ENCODE assay signal across 10 cellular contexts in the genomic region with DNA sequence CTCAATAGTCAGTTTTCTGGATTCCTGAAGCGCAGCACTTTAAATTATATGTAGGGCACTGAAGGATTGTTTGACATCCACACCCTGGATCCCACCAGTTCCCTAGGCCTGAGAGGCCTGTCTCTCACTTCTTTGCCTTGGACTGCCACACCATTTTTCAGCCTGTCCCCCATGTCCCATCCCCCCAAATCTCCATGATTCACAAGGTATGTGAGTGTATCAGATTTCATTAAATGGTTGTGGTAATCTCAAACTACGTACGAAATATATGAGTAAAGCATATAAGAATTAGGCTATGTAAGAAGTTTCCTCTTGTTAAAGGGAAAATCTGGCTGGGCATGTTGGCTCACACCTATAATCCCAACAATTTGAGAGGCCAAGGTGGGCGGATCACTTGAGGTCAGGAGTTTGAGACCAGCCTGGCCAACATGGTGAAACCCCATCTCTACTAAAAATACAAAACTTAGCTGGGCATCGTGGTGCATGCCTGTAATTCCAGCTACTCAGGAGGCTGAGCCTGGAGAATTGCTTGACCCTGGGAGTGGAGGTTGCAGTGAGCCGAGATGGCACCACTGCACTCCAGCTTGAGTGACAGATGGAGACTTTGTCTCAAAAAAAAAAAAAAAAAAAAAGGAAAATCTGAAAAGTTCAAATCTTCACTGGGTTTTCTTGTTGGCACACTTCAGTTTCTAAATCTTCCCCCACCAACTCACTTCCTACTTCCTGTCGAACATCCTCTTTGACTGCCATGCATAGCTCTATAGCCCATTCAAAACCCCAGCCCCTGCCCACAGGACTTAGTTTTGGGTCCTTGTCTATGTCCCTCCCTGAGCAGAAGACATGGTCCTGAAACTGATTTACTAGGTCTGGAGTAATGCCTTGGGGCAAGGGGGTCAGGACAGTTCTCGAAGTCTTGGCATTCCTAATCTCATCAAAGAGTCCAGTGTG. TPM values are rescaled to one million over a fixed set of nuclear protein-coding genes. Genes with fewer than 3 reads are reported as not detected.
DNase-seq lines count a peak whose midpoint lies in the region; ATAC-seq and TF ChIP-seq lines count a peak whose summit lies in the region.
"Had no signal": no experiment of that assay in that cellular context is flagged by ENCODE, and none has a peak within 500 bp of the region (broad histone marks: within the 10 kb centered on the region; RNA-seq: fewer than 3 reads in every experiment).

No MANE protein-coding gene starts in this region.

- no peaks in the 10 kb centered on the region for H3K36me3 Mint-ChIP-seq in HFFc6 (ENCODE audit: low read depth)
- no peaks in the 10 kb centered on the region for H3K36me3 Mint-ChIP-seq in activated CD8-positive, alpha-beta T cell treated with anti-CD3 and anti-CD28 coated beads for 36 hours (ENCODE audit: low read depth)

- H3K27me3 ChIP-seq in trophoblast cell (ENCODE audit: insufficient read depth, low read length) (no peaks in the 10 kb centered on the region), sigmoid colon (no peaks in the 10 kb centered on the region), gastroesophageal sphincter (no peaks in the 10 kb centered on the region)
- H3K27me3 ChIP-seq: cardiac muscle cell, suprapubic skin had no signal

- no peak overlapping the region for H3K18ac ChIP-seq in trophoblast cell (ENCODE audit: low read length)

- no peak overlapping the region for H2BK120ac ChIP-seq in trophoblast cell (ENCODE audit: insufficient read depth, low read length, poor library complexity)

- no peak for TF ChIP-seq EP300 in sigmoid colon (IDR thresholded peaks at IDR 0.05)
- no peak for TF ChIP-seq EP300 in gastroesophageal sphincter (IDR thresholded peaks at IDR 0.05)

- H3K27ac ChIP-seq in trophoblast cell (ENCODE audit: low read depth, low read length) (no peak overlapping the region), sigmoid colon (peak overlapping the region in 1 of 4 donors; percentile 34), gastroesophageal sphincter (no peak overlapping the region)
- H3K27ac ChIP-seq: cardiac muscle cell, suprapubic skin had no signal

- H3K9me3 ChIP-seq in trophoblast cell (ENCODE audit: insufficient read depth, low read depth, low read length) (no peaks in the 10 kb centered on the region), sigmoid colon (no peaks in the 10 kb centered on the region), gastroesophageal sphincter (no peaks in the 10 kb centered on the region)
- H3K9me3 ChIP-seq: suprapubic skin had no signal

- H3K9ac ChIP-seq in trophoblast cell (ENCODE audit: low read length): no peak overlapping the region

- peaks cover 56% of the 10 kb centered on the region for H3K4me1 Mint-ChIP-seq in HFFc6 (ENCODE audit: low read depth)
- H3K4me1 Mint-ChIP-seq in activated CD8-positive, alpha-beta T cell treated with anti-CD3 and anti-CD28 coated beads for 36 hours (ENCODE audit: low read depth): peaks cover 24% of the 10 kb centered on the region

- no peak overlapping the region for H3K14ac ChIP-seq in trophoblast cell (ENCODE audit: low read length)

- intact Hi-C loops in activated CD8-positive, alpha-beta T cell treated with anti-CD3 and anti-CD28 coated beads for 36 hours (cut with micrococcal nuclease): no loop called here
- intact Hi-C loops in sigmoid colon (cut with DNase I): no loop called here

- H4K8ac ChIP-seq in trophoblast cell (ENCODE audit: low read depth, low read length): no peak overlapping the region

- ATAC-seq in activated CD8-positive, alpha-beta T cell treated with anti-CD3 and anti-CD28 coated beads for 36 hours: no peak
- ATAC-seq in gastroesophageal sphincter: no peak

- no peak overlapping the region for H3K23ac ChIP-seq in trophoblast cell (ENCODE audit: low read length)

- no peaks in the 10 kb centered on the region for H3K79me2 ChIP-seq in trophoblast cell (ENCODE audit: control insufficient read depth, insufficient read depth, low read length, poor library complexity)

- peak overlapping the region; percentile 52; the same call in 1 of the 2 replicates for H3K4me3 Mint-ChIP-seq in HFFc6
- H3K4me3 Mint-ChIP-seq in activated CD8-positive, alpha-beta T cell treated with anti-CD3 and anti-CD28 coated beads for 36 hours: no peak overlapping the region

- no peak for TF ChIP-seq POLR2A in sigmoid colon (IDR thresholded peaks at IDR 0.05)
- TF ChIP-seq POLR2A in gastroesophageal sphincter (IDR thresholded peaks at IDR 0.05): no peak

- H3K4me1 ChIP-seq in trophoblast cell (ENCODE audit: control insufficient read depth in 1 of 2, insufficient read depth in 2 of 2, low read length in 2 of 2) (no peaks in the 10 kb centered on the region), sigmoid colon (peaks cover 0 to 15% (median 15%) of the 10 kb centered on the region in 4 donors), gastroesophageal sphincter (peaks cover 7 to 22% (median 13%) of the 10 kb centered on the region in 3 donors)

- POLR2A ChIA-PET in activated CD8-positive, alpha-beta T cell treated with anti-CD3 and anti-CD28 coated beads for 36 hours (lab: Charles Lee): no interaction called here

- H3K4me3 ChIP-seq in AG09309 (ENCODE audit: control insufficient read depth, low read depth, low read length) (no peak overlapping the region), trophoblast cell (ENCODE audit: low read depth, low read length) (no peak overlapping the region), sigmoid colon (no peak overlapping the region), gastroesophageal sphincter (no peak overlapping the region)
- H3K4me3 ChIP-seq: cardiac muscle cell, suprapubic skin had no signal

- no peaks in the 10 kb centered on the region; the same call in 1 of the 2 replicates for H3K27me3 Mint-ChIP-seq in HFFc6 (ENCODE audit: insufficient read depth)
- H3K27me3 Mint-ChIP-seq in activated CD8-positive, alpha-beta T cell treated with anti-CD3 and anti-CD28 coated beads for 36 hours: no peaks in the 10 kb centered on the region

- no CpG with 5 or more reads among the region's 8 CpGs for WGBS in trophoblast cell (ENCODE audit: extremely low coverage, insufficient coverage, insufficient read length)
- WGBS in sigmoid colon, 2 donors: 83 to 94% methylated on average over 8 of the region's 8 CpGs
- 82 to 95% methylated on average over 5 to 6 of the region's 8 CpGs for WGBS in gastroesophageal sphincter (ENCODE audit: low coverage in 1 of 2), 2 donors

- CTCF ChIA-PET in activated CD8-positive, alpha-beta T cell treated with anti-CD3 and anti-CD28 coated beads for 36 hours (lab: Charles Lee): no interaction called here

- TF ChIP-seq CTCF in AG09309 (IDR thresholded peaks at IDR 0.05; ENCODE audit: control insufficient read depth, insufficient read depth, low read depth, low read length, missing control alignments) (no peak), HFFc6 (IDR thresholded peaks at IDR 0.05) (no peak), sigmoid colon (IDR thresholded peaks at IDR 0.05) (no peak), gastroesophageal sphincter (IDR thresholded peaks at IDR 0.05) (no peak)
- no peak for TF ChIP-seq CTCF in activated CD8-positive, alpha-beta T cell treated with anti-CD3 and anti-CD28 coated beads for 36 hours (IDR thresholded peaks at IDR 0.05)

- H3K4me2 ChIP-seq in trophoblast cell (ENCODE audit: low read length): no peak overlapping the region

- H4K12ac ChIP-seq in trophoblast cell (ENCODE audit: low read depth, low read length): no peak overlapping the region

- no peaks in the 10 kb centered on the region for H3K9me3 Mint-ChIP-seq in HFFc6
- no peaks in the 10 kb centered on the region for H3K9me3 Mint-ChIP-seq in activated CD8-positive, alpha-beta T cell treated with anti-CD3 and anti-CD28 coated beads for 36 hours

- H4K91ac ChIP-seq in trophoblast cell (ENCODE audit: low read depth, low read length): no peak overlapping the region

- H3K36me3 ChIP-seq in trophoblast cell (ENCODE audit: control insufficient read depth in 1 of 2, insufficient read depth in 2 of 2, low read length in 2 of 2) (no peaks in the 10 kb centered on the region), sigmoid colon (no peaks in the 10 kb centered on the region), gastroesophageal sphincter (no peaks in the 10 kb centered on the region)
- H3K36me3 ChIP-seq: cardiac muscle cell, suprapubic skin had no signal

- peak overlapping the region; percentile 78 for H3K27ac Mint-ChIP-seq in HFFc6
- peak overlapping the region; percentile 53 for H3K27ac Mint-ChIP-seq in activated CD8-positive, alpha-beta T cell treated with anti-CD3 and anti-CD28 coated beads for 36 hours

- H2AFZ ChIP-seq in trophoblast cell (ENCODE audit: insufficient read depth, low read length, poor library complexity): no peak overlapping the region

- H3K4ac ChIP-seq in trophoblast cell (ENCODE audit: low read depth, low read length): no peak overlapping the region

- H2AK5ac ChIP-seq in trophoblast cell (ENCODE audit: low read length): no peak overlapping the region

- DNase-seq in AG09309 (ENCODE audit: low read depth): peak; percentile 76
- DNase-seq in HFFc6: peak; percentile 53
- no peak for DNase-seq in activated CD8-positive, alpha-beta T cell treated with anti-CD3 and anti-CD28 coated beads for 36 hours
- DNase-seq in medulla oblongata (ENCODE audit: extremely low spot score): peak; percentile 16
- no peak for DNase-seq in trophoblast cell
- DNase-seq in activated effector memory CD4-positive, alpha-beta T cell treated with Interleukin-2 at 50 U/mL for 16 hours: no peak
- no peak for DNase-seq in sigmoid colon

- no peak overlapping the region for H2BK5ac ChIP-seq in trophoblast cell (ENCODE audit: low read depth, low read length, poor library complexity)

- no peak overlapping the region for H2BK12ac ChIP-seq in trophoblast cell (ENCODE audit: low read length)

- H3K79me1 ChIP-seq in trophoblast cell (ENCODE audit: low read length): no peaks in the 10 kb centered on the region

RNA-seq across cellular contexts. Expression of gene GPCPD1, which starts 42.1 kb away (rescaled TPM):
- 10 to 100 TPM; 15.1 to 18.5 (median 16.4) TPM for total RNA-seq in HFFc6 (2021; fragmentation: NEBNext Ultra II Directional; extraction: Animal tissue kit (Norgen Biotek cat#: 25700))
- total RNA-seq in activated CD8-positive, alpha-beta T cell treated with anti-CD3 and anti-CD28 coated beads for 36 hours: 10 to 100 TPM; 32.3 TPM
- 7.4 and 8.0 TPM in 2 replicates for polyA plus RNA-seq in trophoblast cell (2013)
- total RNA-seq in sigmoid colon: 10 to 100 TPM; 15.2 to 22.1 (median 15.8) TPM
- 10 to 100 TPM in 1 of 3 donors, 1 to 10 TPM in 2; 6.0 to 17.0 (median 6.9) TPM for polyA plus RNA-seq in sigmoid colon
- 10 to 100 TPM; 17.7 to 34.1 (median 24.7) TPM for total RNA-seq in gastroesophageal sphincter

Comparison
In these comparisons a context has a peak if more than half of its experiments do, and no peak if none do; other contexts are left out.
1. DNase-seq: peak in AG09309 (single experiment), HFFc6 (single experiment) and medulla oblongata (single experiment); none in activated CD8-positive, alpha-beta T cell treated with anti-CD3 and anti-CD28 coated beads for 36 hours (single experiment), trophoblast cell (0 of 2), activated effector memory CD4-positive, alpha-beta T cell treated with Interleukin-2 at 50 U/mL for 16 hours (single experiment) and sigmoid colon (single experiment).